16 cellular contexts compared by ENCODE assay signal in genomic region chr14:104099096-104100041, GRCh38. TPM values are rescaled to one million over a fixed set of nuclear protein-coding genes. Genes with fewer than 3 reads are reported as not detected.
"Had no signal": no experiment of that assay in that cellular context is flagged by ENCODE, and none has a peak within 500 bp of the region (broad histone marks: within the 10 kb centered on the region; RNA-seq: fewer than 3 reads in every experiment).

No MANE protein-coding gene starts in this region.

- H3K9me3 ChIP-seq: SK-N-SH, stomach had no signal

- H3K27me3 ChIP-seq: cardiac muscle cell, neural progenitor cell had no signal

- H3K36me3 ChIP-seq: cardiac muscle cell, neural progenitor cell, stomach had no signal

- H3K27ac ChIP-seq: cardiac muscle cell, coronary artery, neural progenitor cell had no signal

- DNase-seq: activated CD4-positive, alpha-beta T cell treated with anti-CD3 and anti-CD28 coated beads, Interleukin-2, amount 10 ng/mL, durations not matched to agents 24 days and 14 days; activated naive CD4-positive, alpha-beta T cell; effector CD4-positive, alpha-beta T cell; immature natural killer cell; mesendoderm; SK-N-SH; stimulated activated CD4-positive, alpha-beta T cell treated with anti-CD3 and anti-CD28 coated beads, Interleukin-4, amount 100 ng/mL, for 24 hours; stomach had no signal

- ATAC-seq: sciatic nerve, WTC11 had no signal

- H3K4me3 ChIP-seq: cardiac muscle cell, coronary artery, neural progenitor cell, stomach had no signal

RNA-seq across cellular contexts. Expression of gene ASPG, which starts 13.9 kb away (rescaled TPM):
- total RNA-seq: activated CD4-positive, alpha-beta T cell treated with anti-CD3 and anti-CD28 coated beads, Interleukin-2, amount 10 ng/mL, durations not matched to agents 24 days and 14 days; activated T-helper 1 cell treated with anti-CD3 and anti-CD28 coated beads, Interleukin-12 subunit alpha, Interleukin-12 subunit beta, Interleukin-2, Interleukin-4 antibody, amounts not matched to agents 30 ng/mL and 10 ng/mL and 1 ng/mL, durations not matched to agents 14 hours and 24 hours and 36 hours; astrocyte; T-helper 1 cell treated with Interleukin-12 subunit alpha and Interleukin-12 subunit beta and Interleukin-4 antibody, amounts not matched to agents 30 ng/mL and 1 ng/mL, for 36 hours had no signal
- polyA plus RNA-seq: immature natural killer cell, SK-N-SH had no signal

RNA-seq across cellular contexts. Expression of gene KIF26A, which starts 39.0 kb away (rescaled TPM):
- polyA plus RNA-seq: immature natural killer cell had no signal
